20 cellular contexts compared by ENCODE assay signal in the genomic region with DNA sequence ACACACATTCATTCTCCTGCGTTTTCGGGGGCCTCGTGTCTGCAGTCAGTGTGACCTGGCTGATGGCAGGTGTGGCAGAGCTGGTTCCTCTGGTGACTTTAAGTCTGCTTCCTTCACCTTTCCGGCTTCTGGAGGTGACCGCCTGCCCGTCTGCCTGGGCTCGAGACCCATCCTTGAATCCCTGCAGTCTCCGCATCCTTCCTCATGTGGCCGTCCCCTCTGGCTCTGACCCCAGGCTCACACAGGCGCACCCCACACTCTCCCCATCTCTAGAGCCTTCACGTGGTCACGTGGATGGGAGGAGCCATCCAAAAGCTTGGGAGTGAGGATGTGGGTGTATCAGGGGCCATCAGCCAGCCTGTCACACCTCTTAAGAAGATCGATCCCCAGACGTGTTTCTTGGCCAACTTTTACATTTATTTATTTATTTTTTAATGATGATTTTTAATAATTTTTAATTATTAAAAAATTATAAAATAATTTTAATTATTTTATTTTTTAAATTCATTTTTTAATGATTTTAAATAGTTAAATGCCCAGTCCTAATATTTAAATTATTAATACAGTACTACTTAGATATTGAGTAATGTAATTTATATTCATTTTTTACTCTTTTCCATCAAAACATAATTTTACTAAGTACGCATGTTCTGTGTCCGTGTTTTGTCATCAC. TPM values are rescaled to one million over a fixed set of nuclear protein-coding genes. Genes with fewer than 3 reads are reported as not detected.
DNase-seq lines count a peak whose midpoint lies in the region; ATAC-seq and TF ChIP-seq lines count a peak whose summit lies in the region.
"Had no signal": no experiment of that assay in that cellular context is flagged by ENCODE, and none has a peak within 500 bp of the region (broad histone marks: within the 10 kb centered on the region; RNA-seq: fewer than 3 reads in every experiment).

No MANE protein-coding gene starts in this region.

- H3K36me3 Mint-ChIP-seq in T-helper 17 cell (ENCODE audit: low read depth) (no peaks in the 10 kb centered on the region), glutamatergic neuron (ENCODE audit: unreplicated experiment) (peaks cover 8% of the 10 kb centered on the region)
- H3K36me3 Mint-ChIP-seq in stimulated activated naive B cell treated with anti-CD40 and anti-IgM and Interleukin-4, amounts not matched to agents 10 μg/mL and 1 μg/mL and 100 μg/mL, for 72 hours, result peaks cover 0 to 6% of the 10 kb centered on the region in 2 donors
- H3K36me3 Mint-ChIP-seq: CD8-positive, alpha-beta T cell had no signal

- no peak overlapping the region for H3K4me3 ChIP-seq in H7 (ENCODE audit: insufficient read depth, low read depth, low read length)
- no peak overlapping the region for H3K4me3 ChIP-seq in PC-9
- H3K4me3 ChIP-seq: body of pancreas, HAP-1 had no signal

- H3K9me3 ChIP-seq in T-helper 17 cell (ENCODE audit: control insufficient read depth, low read length, poor library complexity, severe bottlenecking) (no peaks in the 10 kb centered on the region), PC-9 (ENCODE audit: insufficient read depth, low read depth) (no peaks in the 10 kb centered on the region)
- H3K9me3 ChIP-seq: body of pancreas, HAP-1 had no signal

- H3K27me3 ChIP-seq in H7 (ENCODE audit: control insufficient read depth, insufficient read depth, low read length) (no peaks in the 10 kb centered on the region), PC-9 (ENCODE audit: insufficient read depth, low read depth) (no peaks in the 10 kb centered on the region)
- H3K27me3 ChIP-seq: body of pancreas had no signal

- H3K4me2 ChIP-seq in PC-9, result no peak overlapping the region

- no peaks in the 10 kb centered on the region for H3K36me3 ChIP-seq in H7 (replicated peaks; ENCODE audit: control insufficient read depth, insufficient read depth, low read length)
- H3K36me3 ChIP-seq in PC-9 (ENCODE audit: low read depth), result no peaks in the 10 kb centered on the region
- H3K36me3 ChIP-seq: HAP-1 had no signal

- H2AFZ ChIP-seq in PC-9, result no peak overlapping the region

- CTCF ChIA-PET in PC-9 (lab: Charles Lee), result no interaction called here

- DNase-seq in H7 (peak; percentile 59), T-helper 17 cell (no peak), glutamatergic neuron (no peak), PC-9 (no peak), NCI-H146 (lab: John Stamatoyannopoulos, UW) (no peak)
- DNase-seq in stimulated activated naive B cell treated with anti-CD40 and anti-IgM and Interleukin-4, amounts not matched to agents 10 μg/mL and 1 μg/mL and 100 μg/mL, for 72 hours, result no peak
- DNase-seq: activated CD8-positive, alpha-beta T cell treated with anti-CD3 and anti-CD28 coated beads, Interleukin-2, amount 10 ng/mL, durations not matched to agents 7 days and 5 days; IMR-90; mesenchymal stem cell; naive B cell; NCI-H1436 treated with DMSO at 0.1 percent for 48 hours; NCI-H2171 treated with DMSO at 0.1 percent for 48 hours; stimulated activated CD4-positive, alpha-beta T cell treated with anti-CD3 and anti-CD28 coated beads, Interleukin-15, amount 100 ng/mL, for 24 hours had no signal

- POLR2A ChIA-PET in PC-9 (lab: Charles Lee; ENCODE audit: unreplicated experiment), result no interaction called here

- H3K27ac ChIP-seq in PC-9, result no peak overlapping the region
- H3K27ac ChIP-seq: body of pancreas had no signal

- H3F3A ChIP-seq in PC-9 (ENCODE audit: insufficient read depth, low read depth), result peaks cover 12% of the 10 kb centered on the region; the same call in 1 of the 2 replicates

- intact Hi-C loops in PC-9 (cut with micrococcal nuclease; ENCODE audit: unreplicated experiment), result no loop called here

- H3K4me1 Mint-ChIP-seq in T-helper 17 cell, result peaks cover 2% of the 10 kb centered on the region
- peaks cover 18% of the 10 kb centered on the region for H3K4me1 Mint-ChIP-seq in glutamatergic neuron (ENCODE audit: low read depth, unreplicated experiment)
- no peaks in the 10 kb centered on the region for H3K4me1 Mint-ChIP-seq in stimulated activated naive B cell treated with anti-CD40 and anti-IgM and Interleukin-4, amounts not matched to agents 10 μg/mL and 1 μg/mL and 100 μg/mL, for 72 hours

- peaks cover 3% of the 10 kb centered on the region; the same call in 1 of the 2 replicates for H3K79me2 ChIP-seq in PC-9 (ENCODE audit: low read depth)

- peak overlapping the region; percentile 7 for H3K4me3 Mint-ChIP-seq in T-helper 17 cell
- peak overlapping the region; percentile 75 for H3K4me3 Mint-ChIP-seq in glutamatergic neuron (ENCODE audit: unreplicated experiment)
- H3K4me3 Mint-ChIP-seq in stimulated activated naive B cell treated with anti-CD40 and anti-IgM and Interleukin-4, amounts not matched to agents 10 μg/mL and 1 μg/mL and 100 μg/mL, for 72 hours, result no peak overlapping the region
- H3K4me3 Mint-ChIP-seq: activated CD8-positive, alpha-beta T cell treated with anti-CD3 and anti-CD28 coated beads, Interleukin-2, amount 10 ng/mL, durations not matched to agents 7 days and 5 days; activated naive CD8-positive, alpha-beta T cell; activated T-helper 1 cell treated with anti-CD3 and anti-CD28 coated beads, Interleukin-12 subunit alpha, Interleukin-12 subunit beta, Interleukin-2, Interleukin-4 antibody, amounts not matched to agents 30 ng/mL and 10 ng/mL and 1 ng/mL, durations not matched to agents 14 hours and 24 hours and 36 hours; CD8-positive, alpha-beta T cell had no signal

- TF ChIP-seq CTCF in glutamatergic neuron (IDR thresholded peaks at IDR 0.05; ENCODE audit: partially characterized antibody, unreplicated experiment) (no peak), PC-9 (conservative IDR thresholded peaks at IDR 0.05) (no peak)

- BruUV-seq in PC-9 (replicated peaks; lab: Mats Ljungman, UMichigan), result no TSS peak

- peaks cover 23% of the 10 kb centered on the region for H3K4me1 ChIP-seq in PC-9 (replicated peaks; ENCODE audit: insufficient read depth)
- H3K4me1 ChIP-seq: HAP-1 had no signal

- 0 out of 2 replicates have a peak, but pooled peaks cover 3% of the 10 kb centered on the region for H4K20me1 ChIP-seq in PC-9 (ENCODE audit: insufficient read depth)

- ATAC-seq in T-helper 17 cell (no peak), HG03342 (IDR thresholded peaks at IDR 0.05; ENCODE audit: unreplicated experiment) (no peak)
- ATAC-seq in stimulated activated naive B cell treated with anti-CD40 and anti-IgM and Interleukin-4, amounts not matched to agents 10 μg/mL and 1 μg/mL and 100 μg/mL, for 72 hours (replicated peaks), result no peak
- ATAC-seq: activated CD4-positive, CD25-positive, alpha-beta regulatory T cell treated with anti-CD3 and anti-CD28 coated beads, Interleukin-2, amount 50 U/mL, for 24 hours; activated CD8-positive, alpha-beta T cell treated with anti-CD3 and anti-CD28 coated beads, Interleukin-2, amount 10 ng/mL, durations not matched to agents 7 days and 5 days; body of pancreas; CD8-positive, alpha-beta T cell had no signal

- no peak overlapping the region for H3K27ac Mint-ChIP-seq in T-helper 17 cell
- H3K27ac Mint-ChIP-seq in glutamatergic neuron (ENCODE audit: unreplicated experiment), result peak overlapping the region; percentile 45
- H3K27ac Mint-ChIP-seq in stimulated activated naive B cell treated with anti-CD40 and anti-IgM and Interleukin-4, amounts not matched to agents 10 μg/mL and 1 μg/mL and 100 μg/mL, for 72 hours, result peak overlapping the region; percentile 45
- H3K27ac Mint-ChIP-seq: activated CD8-positive, alpha-beta T cell treated with anti-CD3 and anti-CD28 coated beads, Interleukin-2, amount 10 ng/mL, durations not matched to agents 7 days and 5 days; activated naive CD8-positive, alpha-beta T cell; activated T-helper 1 cell treated with anti-CD3 and anti-CD28 coated beads, Interleukin-12 subunit alpha, Interleukin-12 subunit beta, Interleukin-2, Interleukin-4 antibody, amounts not matched to agents 30 ng/mL and 10 ng/mL and 1 ng/mL, durations not matched to agents 14 hours and 24 hours and 36 hours; CD8-positive, alpha-beta T cell had no signal

- no peaks in the 10 kb centered on the region for H3K27me3 Mint-ChIP-seq in T-helper 17 cell
- peaks cover 11% of the 10 kb centered on the region for H3K27me3 Mint-ChIP-seq in glutamatergic neuron (ENCODE audit: unreplicated experiment)
- no peaks in the 10 kb centered on the region for H3K27me3 Mint-ChIP-seq in stimulated activated naive B cell treated with anti-CD40 and anti-IgM and Interleukin-4, amounts not matched to agents 10 μg/mL and 1 μg/mL and 100 μg/mL, for 72 hours
- H3K27me3 Mint-ChIP-seq: activated naive CD8-positive, alpha-beta T cell; naive B cell had no signal

- peaks cover 8% of the 10 kb centered on the region for H3K9me3 Mint-ChIP-seq in glutamatergic neuron (ENCODE audit: unreplicated experiment)
- H3K9me3 Mint-ChIP-seq in stimulated activated naive B cell treated with anti-CD40 and anti-IgM and Interleukin-4, amounts not matched to agents 10 μg/mL and 1 μg/mL and 100 μg/mL, for 72 hours, result no peaks in the 10 kb centered on the region
- H3K9me3 Mint-ChIP-seq: activated T-helper 1 cell treated with anti-CD3 and anti-CD28 coated beads, Interleukin-12 subunit alpha, Interleukin-12 subunit beta, Interleukin-2, Interleukin-4 antibody, amounts not matched to agents 30 ng/mL and 10 ng/mL and 1 ng/mL, durations not matched to agents 14 hours and 24 hours and 36 hours; CD8-positive, alpha-beta T cell; naive B cell had no signal

- H3K9me2 ChIP-seq in PC-9 (ENCODE audit: insufficient read depth), result no peaks in the 10 kb centered on the region

RNA-seq across cellular contexts. Expression of a gene that starts 20.9 kb away (rescaled TPM):
- total RNA-seq in H7 (2014; rRNA removed; shearing (Covaris generic)), result 18.7 and 19.7 TPM in 2 replicates
- total RNA-seq in T-helper 17 cell (1 to 10 TPM; 4.0 to 5.0 TPM), glutamatergic neuron (ENCODE audit: unreplicated experiment) (107 TPM), PC-9 (2021) (36.6 and 37.1 TPM in 2 replicates)

Comparison
In these comparisons a context has a peak if more than half of its experiments do, and no peak if none do; other contexts are left out.
1. H3K4me3 Mint-ChIP-seq: peak in T-helper 17 cell (single experiment) and glutamatergic neuron (single experiment); none in stimulated activated naive B cell treated with anti-CD40 and anti-IgM and Interleukin-4, amounts not matched to agents 10 μg/mL and 1 μg/mL and 100 μg/mL, for 72 hours (0 of 2).